Comparison of ENCODE assay signal across 17 cellular contexts in the genomic region with DNA sequence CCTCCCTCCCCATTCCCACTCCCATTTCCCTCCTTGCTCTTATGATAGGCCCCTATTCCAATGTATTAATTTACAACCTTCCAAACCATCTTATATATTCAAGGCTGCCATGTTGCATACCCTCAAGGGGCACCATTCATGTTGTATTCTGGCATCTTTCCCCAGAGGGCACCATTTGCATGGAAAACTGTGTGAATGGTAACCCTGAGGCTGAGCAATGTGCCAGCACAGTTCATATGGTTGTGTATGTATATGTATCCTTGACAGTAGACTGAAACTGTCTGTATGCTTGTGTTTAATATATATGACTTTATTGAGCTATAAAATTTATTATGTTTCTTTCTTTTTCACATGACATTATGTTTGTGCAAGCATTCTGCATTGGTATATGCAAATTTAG. TPM values are rescaled to one million over a fixed set of nuclear protein-coding genes. Genes with fewer than 3 reads are reported as not detected.
A peak's percentile ranks its signal among the peaks of the same experiment; 100 is the strongest.
DNase-seq lines count a peak whose midpoint lies in the region; ATAC-seq and TF ChIP-seq lines count a peak whose summit lies in the region.
"Had no signal": no experiment of that assay in that cellular context is flagged by ENCODE, and none has a peak within 500 bp of the region (broad histone marks: within the 10 kb centered on the region; RNA-seq: fewer than 3 reads in every experiment).

No MANE protein-coding gene starts in this region.

- TF ChIP-seq POLR2A in suprapubic skin (IDR thresholded peaks at IDR 0.05) = no peak

- no peak for TF ChIP-seq EP300 in suprapubic skin (IDR thresholded peaks at IDR 0.05)

- H3K9me3 ChIP-seq in suprapubic skin (no peaks in the 10 kb centered on the region), Karpas-422 (ENCODE audit: low read length) (no peaks in the 10 kb centered on the region)
- H3K9me3 ChIP-seq: psoas muscle had no signal

- no peak for TF ChIP-seq CTCF in suprapubic skin (IDR thresholded peaks at IDR 0.05)

- peak; percentile 12 for DNase-seq in NCI-H82 (lab: John Stamatoyannopoulos, UW)
- no peak for DNase-seq in NCI-H82 treated with DMSO at 0.1 percent for 48 hours (lab: John Stamatoyannopoulos, UW; ENCODE audit: unreplicated experiment)
- peak; percentile 46 for DNase-seq in M059J (ENCODE audit: low read depth)
- peak; percentile 46 for DNase-seq in SW480 (ENCODE audit: low spot score)
- peak; percentile 11 for DNase-seq in pons (ENCODE audit: low spot score)
- no peak for DNase-seq in suprapubic skin (ENCODE audit: low spot score in 2 of 2)
- no peak for DNase-seq in Karpas-422
- DNase-seq: activated CD4-positive, alpha-beta T cell treated with anti-CD3 and anti-CD28 coated beads for 48 hours; activated T-cell treated with anti-CD3 and anti-CD28 coated beads, Interleukin-2, amount 50 U/mL, for 48 hours; effector CD8-positive, alpha-beta T cell; GOT3; kidney glomerular epithelial cell; NCI-H1048; PC-9; psoas muscle; stimulated activated CD4-positive, alpha-beta T cell treated with anti-CD3 and anti-CD28 coated beads, Interleukin-2, amount 100 ng/mL, for 24 hours had no signal

- no peak overlapping the region for H3K9ac ChIP-seq in Karpas-422 (ENCODE audit: low read length)

- H3K79me2 ChIP-seq in Karpas-422 (ENCODE audit: low read length) = no peaks in the 10 kb centered on the region

- no peak for ATAC-seq in GM19463 (IDR thresholded peaks at IDR 0.05; ENCODE audit: unreplicated experiment)
- ATAC-seq: psoas muscle had no signal

- H3K27ac ChIP-seq in suprapubic skin = no peak overlapping the region
- H3K27ac ChIP-seq in Karpas-422 (ENCODE audit: low read length) = no peak overlapping the region
- H3K27ac ChIP-seq: PC-9, psoas muscle had no signal

- no peaks in the 10 kb centered on the region for H3K9me2 ChIP-seq in Karpas-422 (replicated peaks; ENCODE audit: insufficient read depth, low read length)

- H4K20me1 ChIP-seq in Karpas-422 (ENCODE audit: insufficient read depth, low read depth, low read length) = no peaks in the 10 kb centered on the region

- no peaks in the 10 kb centered on the region for H3K36me3 ChIP-seq in suprapubic skin
- H3K36me3 ChIP-seq in Karpas-422 (ENCODE audit: insufficient read depth, low read length) = no peaks in the 10 kb centered on the region

- H3K4me1 ChIP-seq in suprapubic skin = no peaks in the 10 kb centered on the region
- no peaks in the 10 kb centered on the region for H3K4me1 ChIP-seq in Karpas-422 (ENCODE audit: low read length)
- H3K4me1 ChIP-seq: psoas muscle had no signal

- H3K4me3 ChIP-seq in suprapubic skin = no peak overlapping the region
- no peak overlapping the region for H3K4me3 ChIP-seq in Karpas-422 (ENCODE audit: low read length)
- H3K4me3 ChIP-seq: PC-9, psoas muscle had no signal

- peaks cover 21% of the 10 kb centered on the region for H3K27me3 ChIP-seq in suprapubic skin
- H3K27me3 ChIP-seq in Karpas-422 (ENCODE audit: low read length) = no peaks in the 10 kb centered on the region

- H3K4me2 ChIP-seq in Karpas-422 (ENCODE audit: low read depth, low read length, poor library complexity, severe bottlenecking) = no peak overlapping the region
- H3K4me2 ChIP-seq: PC-9 had no signal

- H2AFZ ChIP-seq in Karpas-422 (ENCODE audit: low read length) = no peak overlapping the region
- H2AFZ ChIP-seq: PC-9 had no signal

RNA-seq across cellular contexts. Expression of gene RASSF10, which starts 7.3 kb away (rescaled TPM):
- total RNA-seq in M059J (2014; rRNA removed; shearing (Covaris generic)) = not detected in 2 replicates
- total RNA-seq in suprapubic skin = 10 to 100 TPM in 1 of 4 donors, 1 to 10 TPM in 3; 7.1 to 22.0 (median 8.4) TPM
- total RNA-seq in Karpas-422 (2014; rRNA removed; shearing (Covaris generic); ENCODE audit: low replicate concordance) = not detected in 2 replicates

Comparison
In these comparisons a context has a peak if more than half of its experiments do, and no peak if none do; other contexts are left out.
1. DNase-seq: peak in NCI-H82 (single experiment), M059J (single experiment), SW480 (single experiment) and pons (single experiment); none in NCI-H82 treated with DMSO at 0.1 percent for 48 hours (single experiment), suprapubic skin (0 of 2) and Karpas-422 (single experiment).